In genomic region chr1:25036117-25036546, GRCh38 we compare ENCODE assay signal across 22 cellular contexts.
DNase-seq lines count a peak whose midpoint lies in the region; ATAC-seq, FAIRE-seq and TF ChIP-seq lines count a peak whose summit lies in the region.
"Had no signal": no experiment of that assay in that cellular context is flagged by ENCODE, and none has a peak within 500 bp of the region (broad histone marks: within the 10 kb centered on the region; RNA-seq: fewer than 3 reads in every experiment).

No MANE protein-coding gene starts in this region.

- H3K4me1 Mint-ChIP-seq in immature natural killer cell (peaks cover 6 to 13% of the 10 kb centered on the region in 2 donors), MCF 10A (ENCODE audit: insufficient read depth, unreplicated experiment) (peaks cover 7% of the 10 kb centered on the region)

- H3K23ac ChIP-seq in IMR-90 (ENCODE audit: low read depth, low read length) = no peak overlapping the region

- ATAC-seq in HepG2 = no peak
- ATAC-seq in right lobe of liver = no peak
- ATAC-seq in IMR-90 (ENCODE audit: low read depth) = no peak
- no peak for ATAC-seq in HG03097 (IDR thresholded peaks at IDR 0.05; ENCODE audit: low FRiP score, unreplicated experiment)
- ATAC-seq: Right ventricle myocardium inferior had no signal

- no peak overlapping the region for H3K18ac ChIP-seq in IMR-90 (ENCODE audit: low read depth, low read length)

- H3K9me3 Mint-ChIP-seq in immature natural killer cell = no peaks in the 10 kb centered on the region
- H3K9me3 Mint-ChIP-seq in MCF 10A (ENCODE audit: unreplicated experiment) = no peaks in the 10 kb centered on the region
- H3K9me3 Mint-ChIP-seq: CD4-positive, alpha-beta memory T cell; IgD-negative memory B cell had no signal

- no peak for FAIRE-seq in HepG2 (lab: Jason Lieb, UNC)
- FAIRE-seq: GM19239 had no signal

- H4K20me1 ChIP-seq in HepG2 (ENCODE audit: insufficient read depth, low read length) (no peaks in the 10 kb centered on the region), IMR-90 (ENCODE audit: insufficient read depth, low read length) (no peaks in the 10 kb centered on the region)

- H3K4me1 ChIP-seq in HepG2 (ENCODE audit: insufficient read depth, low read length) (peaks cover 7% of the 10 kb centered on the region; the same call in 1 of the 2 replicates), right lobe of liver (no peaks in the 10 kb centered on the region), IMR-90 (ENCODE audit: control insufficient read depth, insufficient read depth, low read length) (no peaks in the 10 kb centered on the region)
- H3K4me1 ChIP-seq: SJSA1 had no signal

- H2BK120ac ChIP-seq in IMR-90 (ENCODE audit: low read depth, low read length) = no peak overlapping the region

- no peak overlapping the region for H3K4me2 ChIP-seq in HepG2 (ENCODE audit: low read depth, low read length)
- H3K4me2 ChIP-seq in IMR-90 (ENCODE audit: low read depth, low read length) = no peak overlapping the region

- WGBS in HepG2 (ENCODE audit: low lambda C conversion rate) = 32% methylated on average over 3 of the region's 3 CpGs
- 94% methylated on average over 3 of the region's 3 CpGs for WGBS in right lobe of liver (ENCODE audit: insufficient coverage, low coverage, low lambda C conversion rate, missing lambda C conversion rate)
- WGBS in IMR-90 (ENCODE audit: extremely low coverage in 2 of 2, insufficient read length in 1 of 2), 2 experiments = 79% methylated on average over 3 of the region's 3 CpGs; no CpG with 5 or more reads in 1 of the 2 experiments

- no peak overlapping the region for H3K4ac ChIP-seq in IMR-90 (ENCODE audit: low read depth, low read length)

- H3K9me1 ChIP-seq in IMR-90 (ENCODE audit: insufficient read depth, low read length) = peaks cover 6% of the 10 kb centered on the region; the same call in 1 of the 2 replicates

- peak overlapping the region; percentile 66; the same call in 1 of the 2 replicates for H2AK5ac ChIP-seq in IMR-90 (ENCODE audit: low read depth, low read length)

- no peaks in the 10 kb centered on the region for H3K79me2 ChIP-seq in HepG2 (ENCODE audit: insufficient read depth, low read length)

- H3K27me3 ChIP-seq in HepG2 (ENCODE audit: control insufficient read depth in 1 of 2, insufficient read depth in 2 of 2, low read length in 2 of 2) (peaks cover 3 to 26% of the 10 kb centered on the region in 2 experiments; a peak in 2 of 5 replicates), right lobe of liver (no peaks in the 10 kb centered on the region), IMR-90 (ENCODE audit: control insufficient read depth, insufficient read depth, low read length) (peaks cover 15% of the 10 kb centered on the region)
- H3K27me3 ChIP-seq: SJSA1 had no signal

- BruUV-seq in HepG2 (replicated peaks; lab: Mats Ljungman, UMichigan) = no TSS peak
- BruUV-seq in IMR-90 (replicated peaks; lab: Mats Ljungman, UMichigan) = no TSS peak
- BruUV-seq in MCF 10A (replicated peaks; lab: Mats Ljungman, UMichigan) = no TSS peak

- H3K27ac Mint-ChIP-seq in immature natural killer cell (no peak overlapping the region), MCF 10A (ENCODE audit: low read depth, unreplicated experiment) (no peak overlapping the region)

- H2AFZ ChIP-seq in HepG2 (ENCODE audit: low read length) (no peak overlapping the region), IMR-90 (replicated peaks; ENCODE audit: low read length, poor library complexity) (no peak overlapping the region)

- CTCF ChIA-PET in HepG2 (lab: Yijun Ruan, JAX; ENCODE audit: low intra/inter-chr PET ratio, low total read pairs) (no interaction called here), IMR-90 (lab: Yijun Ruan, JAX) (interaction anchor here (0.7 to 1.6 kb wide), 5 partner anchors 10 to 138 kb away, joined by 3 to 8 read pairs (median 6); no protein-coding TSS in a partner anchor), MCF 10A (lab: Yijun Ruan, JAX) (interaction anchor here (0.6 to 2.5 kb wide), 12 partner anchors 10 to 177 kb away, joined by 3 to 10 read pairs (median 4); no protein-coding TSS in a partner anchor)

- no peak overlapping the region for H4K8ac ChIP-seq in IMR-90 (ENCODE audit: low read depth in 2 of 2, low read length in 2 of 2)

- peak overlapping the region; percentile 39 for H2AK9ac ChIP-seq in IMR-90 (replicated peaks; ENCODE audit: low read depth, low read length, poor library complexity)

- no peaks in the 10 kb centered on the region for H3K36me3 Mint-ChIP-seq in immature natural killer cell
- peaks cover 6% of the 10 kb centered on the region for H3K36me3 Mint-ChIP-seq in MCF 10A (ENCODE audit: insufficient read depth, unreplicated experiment)
- H3K36me3 Mint-ChIP-seq: CD4-positive, alpha-beta memory T cell; IgD-negative memory B cell had no signal

- no peak overlapping the region for H4K91ac ChIP-seq in IMR-90 (ENCODE audit: insufficient read depth, low read depth, low read length)

- H3K9me3 ChIP-seq in HepG2 (ENCODE audit: low read length) (no peaks in the 10 kb centered on the region), right lobe of liver (no peaks in the 10 kb centered on the region), IMR-90 (ENCODE audit: control insufficient read depth, insufficient read depth, low read length) (no peaks in the 10 kb centered on the region)
- H3K9me3 ChIP-seq: SJSA1 had no signal

- intact Hi-C loops in HepG2 (cut with micrococcal nuclease; ENCODE audit: unreplicated experiment) (loop anchor here (5.0 kb wide), 1 partner anchor 171 kb away; no protein-coding TSS in a partner anchor), right lobe of liver (cut with DNase I) (loop anchor here (10.0 kb wide), 2 partner anchors 91 to 191 kb away; no protein-coding TSS in a partner anchor), IMR-90 (cut with micrococcal nuclease) (loop anchor here (2.0 kb wide), 1 partner anchor 187 kb away; no protein-coding TSS in a partner anchor), MCF 10A (cut with micrococcal nuclease) (loop anchor here (2.0 kb wide), 2 partner anchors 65 to 187 kb away; no protein-coding TSS in a partner anchor)

- H2BK15ac ChIP-seq in IMR-90 (ENCODE audit: low read depth, low read length) = no peak overlapping the region

- H2BK5ac ChIP-seq in IMR-90 (ENCODE audit: low read depth, low read length, poor library complexity, severe bottlenecking) = peak overlapping the region; percentile 25

- no peak overlapping the region for H3K56ac ChIP-seq in IMR-90 (ENCODE audit: extremely low read depth, insufficient read depth, low read length)

- peaks cover 16 to 20% (median 19%) of the 10 kb centered on the region in 3 donors for H3K27me3 Mint-ChIP-seq in immature natural killer cell (ENCODE audit: low read depth in 3 of 3)
- peaks cover 10% of the 10 kb centered on the region for H3K27me3 Mint-ChIP-seq in MCF 10A (ENCODE audit: insufficient read depth, unreplicated experiment)
- H3K27me3 Mint-ChIP-seq: IgD-negative memory B cell had no signal

- POLR2A ChIA-PET in HepG2 (lab: Yijun Ruan, JAX) = no interaction called here
- POLR2A ChIA-PET in IMR-90 (lab: Charles Lee; ENCODE audit: unreplicated experiment) = no interaction called here
- POLR2A ChIA-PET in MCF 10A (lab: Yijun Ruan, JAX) = no interaction called here

- TF ChIP-seq RAD21 in HepG2 (CRISPR knock-in tag; IDR thresholded peaks at IDR 0.05) (no peak), IMR-90 (IDR thresholded peaks at IDR 0.05; ENCODE audit: low read length) (no peak)

- no peak overlapping the region for H3K14ac ChIP-seq in IMR-90 (replicated peaks; ENCODE audit: low read depth, low read length)

- in situ Hi-C loops in HepG2 (cut with HindIII; ENCODE audit: extremely low pct_ligation_motif_present, low pct_unique_long_range_greater_than_20kb) = loop anchor here (5.0 kb wide), 2 partner anchors 104 to 189 kb away; partner anchors contain the start of gene RUNX3
- in situ Hi-C loops in IMR-90 (cut with MboI; ENCODE audit: low sequenced_read_pairs) = loop anchor here (5.0 kb wide), 1 partner anchor 94 kb away; no protein-coding TSS in a partner anchor

- DNase-seq in HepG2 (ENCODE audit: low spot score) = no peak
- no peak for DNase-seq in right lobe of liver
- DNase-seq in IMR-90 = no peak
- peak; percentile 88 to 91 (median 90) for DNase-seq in immature natural killer cell
- DNase-seq in MCF 10A (ENCODE audit: unreplicated experiment) = no peak
- no peak for DNase-seq in activated CD4-positive, alpha-beta T cell treated with anti-CD3 and anti-CD28 coated beads, Interleukin-2, amount 50 U/mL, for 4 hours
- DNase-seq: DMS153, GOT3, Karpas-422, NCI-H1417, NCI-H1694 treated with DMSO at 0.1 percent for 48 hours, NCI-H2081 treated with DMSO at 0.1 percent for 48 hours, NCI-H2171 treated with DMSO at 0.1 percent for 48 hours, NCI-H446, NCI-H526, OCI-M1 had no signal

- H3K9ac ChIP-seq in HepG2 (ENCODE audit: insufficient read depth, low read depth, low read length) (no peak overlapping the region), IMR-90 (ENCODE audit: low read depth, low read length) (no peak overlapping the region)

- TF ChIP-seq POLR2A in HepG2 (IDR thresholded peaks at IDR 0.05; ENCODE audit: insufficient read depth in 1 of 2, low read depth in 2 of 2, low read length in 2 of 2) (no peak), right lobe of liver (IDR thresholded peaks at IDR 0.05) (no peak), IMR-90 (IDR thresholded peaks at IDR 0.05; ENCODE audit: low read depth, low read length) (no peak)

- H3K27ac ChIP-seq in HepG2 (ENCODE audit: extremely low read length, insufficient read depth, low read length) (no peak overlapping the region), right lobe of liver (no peak overlapping the region), IMR-90 (ENCODE audit: insufficient read depth, low read length) (no peak overlapping the region)
- H3K27ac ChIP-seq: SJSA1 had no signal

- TF ChIP-seq EP300 in HepG2 (IDR thresholded peaks at IDR 0.05; ENCODE audit: low read depth in 2 of 2, low read length in 2 of 2) (no peak), HepG2 (CRISPR knock-in tag; IDR thresholded peaks at IDR 0.05; ENCODE audit: borderline replicate concordance) (no peak)

- H3K36me3 ChIP-seq in HepG2 (replicated peaks in 1 of 2; ENCODE audit: control insufficient read depth in 1 of 2, insufficient read depth in 2 of 2, low read length in 2 of 2) = no peaks in the 10 kb centered on the region
- no peaks in the 10 kb centered on the region for H3K36me3 ChIP-seq in right lobe of liver
- H3K36me3 ChIP-seq in IMR-90 (ENCODE audit: control insufficient read depth, insufficient read depth, low read length) = no peaks in the 10 kb centered on the region
- H3K36me3 ChIP-seq: SJSA1 had no signal

- no peak overlapping the region for H3K4me3 ChIP-seq in HepG2 (replicated peaks in 1 of 3; ENCODE audit: insufficient read depth in 1 of 3, low read depth in 2 of 3, low read length in 3 of 3)
- no peak overlapping the region for H3K4me3 ChIP-seq in right lobe of liver
- no peak overlapping the region for H3K4me3 ChIP-seq in IMR-90 (ENCODE audit: insufficient read depth, low read depth, low read length)
- H3K4me3 ChIP-seq: SJSA1 had no signal

- dilution Hi-C loops in IMR-90 (cut with HindIII; ENCODE audit: low sequenced_read_pairs, unreplicated experiment) = no loop called here

- TF ChIP-seq CTCF in HepG2 (CRISPR knock-in tag; IDR thresholded peaks at IDR 0.05) = no peak
- no peak for TF ChIP-seq CTCF in right lobe of liver (IDR thresholded peaks at IDR 0.05)
- TF ChIP-seq CTCF in IMR-90 (conservative IDR thresholded peaks at IDR 0.05; ENCODE audit: low read depth, low read length) = no peak
- no peak for TF ChIP-seq CTCF in MCF 10A (IDR thresholded peaks at IDR 0.05; ENCODE audit: unreplicated experiment)

- H3K4me3 Mint-ChIP-seq in immature natural killer cell = no peak overlapping the region
- H3K4me3 Mint-ChIP-seq in MCF 10A (ENCODE audit: unreplicated experiment) = no peak overlapping the region
- H3K4me3 Mint-ChIP-seq: CD4-positive, alpha-beta memory T cell; IgD-negative memory B cell had no signal

- no peak overlapping the region for H2BK20ac ChIP-seq in IMR-90 (ENCODE audit: low read depth, low read length)

- H4K5ac ChIP-seq in IMR-90 (ENCODE audit: low read depth, low read length) = no peak overlapping the region

- no peaks in the 10 kb centered on the region for H3K79me1 ChIP-seq in IMR-90 (ENCODE audit: low read depth in 1 of 2, low read length in 2 of 2)

Comparison
In these comparisons a context has a peak if more than half of its experiments do, and no peak if none do; other contexts are left out.
1. DNase-seq: peak in immature natural killer cell (3 of 3); none in HepG2 (single experiment), right lobe of liver (0 of 3), IMR-90 (single experiment), MCF 10A (single experiment) and activated CD4-positive, alpha-beta T cell treated with anti-CD3 and anti-CD28 coated beads, Interleukin-2, amount 50 U/mL, for 4 hours (0 of 2).